Comparison of ENCODE assay signal across 8 cellular contexts in genomic region chr15:52565417-52566358, GRCh38. TPM values are rescaled to one million over a fixed set of nuclear protein-coding genes. Genes with fewer than 3 reads are reported as not detected.
DNase-seq lines count a peak whose midpoint lies in the region; ATAC-seq, FAIRE-seq and TF ChIP-seq lines count a peak whose summit lies in the region.
"Not testable (repeated sequence)": the region's sequence is repeated elsewhere in the genome, so short reads cannot be mapped to it uniquely, and the experiment has no call there.

No MANE protein-coding gene starts in this region.

- H3K9me3 Mint-ChIP-seq in activated naive CD8-positive, alpha-beta T cell (ENCODE audit: low read depth); stimulated activated naive B cell treated with anti-CD40 and anti-IgM and Interleukin-4, amounts not matched to agents 10 μg/mL and 1 μg/mL and 100 μg/mL, for 72 hours: not testable (repeated sequence)

- not testable (repeated sequence) for H3K27me3 ChIP-seq in heart right ventricle

- not testable (repeated sequence) for H3K4me3 ChIP-seq in heart right ventricle

- peaks cover 5 to 77% (median 60%) of the 10 kb centered on the region in 9 donors for H3K4me1 ChIP-seq in heart right ventricle

- not testable (repeated sequence) for H3K9me3 ChIP-seq in heart right ventricle

- not testable (repeated sequence) for H3K36me3 ChIP-seq in heart right ventricle

- H3K27ac ChIP-seq in heart right ventricle, result peak overlapping the region in 6 of 10 donors; percentile 93 to 96 (median 94)

- peak overlapping the region; percentile 17 for H3K4me3 Mint-ChIP-seq in activated naive CD8-positive, alpha-beta T cell
- peak overlapping the region; percentile 40 to 50 for H3K4me3 Mint-ChIP-seq in stimulated activated naive B cell treated with anti-CD40 and anti-IgM and Interleukin-4, amounts not matched to agents 10 μg/mL and 1 μg/mL and 100 μg/mL, for 72 hours

- in situ Hi-C loops in KBM-7 (cut with MboI; ENCODE audit: low pct_unique_long_range_greater_than_20kb, low sequenced_read_pairs), result not testable (repeated sequence)

- not testable (repeated sequence) for TF ChIP-seq POLR2A in GM12891 (IDR thresholded peaks at IDR 0.05; ENCODE audit: low read depth, low read length)

- H3K4me1 Mint-ChIP-seq in activated naive CD8-positive, alpha-beta T cell (ENCODE audit: low read depth), result peaks cover 57% of the 10 kb centered on the region
- H3K4me1 Mint-ChIP-seq in stimulated activated naive B cell treated with anti-CD40 and anti-IgM and Interleukin-4, amounts not matched to agents 10 μg/mL and 1 μg/mL and 100 μg/mL, for 72 hours, result peaks cover 18 to 42% of the 10 kb centered on the region in 2 donors

- FAIRE-seq in GM12891 (lab: Jason Lieb, UNC), result not testable (repeated sequence)

- not testable (repeated sequence) for DNase-seq in GM12891 (ENCODE audit: insufficient read length, low spot score); heart right ventricle; stimulated activated naive B cell treated with anti-CD40 and anti-IgM and Interleukin-4, amounts not matched to agents 10 μg/mL and 1 μg/mL and 100 μg/mL, for 72 hours
- DNase-seq in KBM-7, result peak; percentile 64
- DNase-seq in SKM-1 (lab: John Stamatoyannopoulos, UW; ENCODE audit: unreplicated experiment), result peak; percentile 49

- ATAC-seq in GM21367 (IDR thresholded peaks at IDR 0.05; ENCODE audit: unreplicated experiment) (peak; percentile 37), HG02884 (IDR thresholded peaks at IDR 0.05; ENCODE audit: unreplicated experiment) (peak; percentile 41)
- not testable (repeated sequence) for ATAC-seq in heart right ventricle
- ATAC-seq in stimulated activated naive B cell treated with anti-CD40 and anti-IgM and Interleukin-4, amounts not matched to agents 10 μg/mL and 1 μg/mL and 100 μg/mL, for 72 hours (replicated peaks), result peak; percentile 54 to 57

- intact Hi-C loops in heart right ventricle (cut with DNase I), result loop anchor here in 5 of 10 donors (2.0 to 10.0 kb wide), 5 partner anchors 35 to 311 kb away; no protein-coding TSS in a partner anchor

- not testable (repeated sequence) for TF ChIP-seq CTCF in heart right ventricle (IDR thresholded peaks at IDR 0.05)

- H3K27me3 Mint-ChIP-seq in activated naive CD8-positive, alpha-beta T cell; stimulated activated naive B cell treated with anti-CD40 and anti-IgM and Interleukin-4, amounts not matched to agents 10 μg/mL and 1 μg/mL and 100 μg/mL, for 72 hours: not testable (repeated sequence)

- H3K36me3 Mint-ChIP-seq in activated naive CD8-positive, alpha-beta T cell, result not testable (repeated sequence)
- peaks cover 11 to 15% of the 10 kb centered on the region in 2 donors for H3K36me3 Mint-ChIP-seq in stimulated activated naive B cell treated with anti-CD40 and anti-IgM and Interleukin-4, amounts not matched to agents 10 μg/mL and 1 μg/mL and 100 μg/mL, for 72 hours

- WGBS in heart right ventricle, 2 donors, result 92 to 94% methylated on average over 13 of the region's 13 CpGs

- peak overlapping the region; percentile 28 for H3K27ac Mint-ChIP-seq in activated naive CD8-positive, alpha-beta T cell
- H3K27ac Mint-ChIP-seq in stimulated activated naive B cell treated with anti-CD40 and anti-IgM and Interleukin-4, amounts not matched to agents 10 μg/mL and 1 μg/mL and 100 μg/mL, for 72 hours, result peak overlapping the region; percentile 87

TF ChIP-seq in GM12891, 5 proteins besides CTCF, POLR2A, EP300 and RAD21:
- TF ChIP-seq SPI1 (IDR thresholded peaks at IDR 0.05; ENCODE audit: low read depth, low read length), result peak; percentile 99

RNA-seq across cellular contexts. Expression of gene ARPP19, which starts 3.1 kb away (rescaled TPM):
- 37.6 TPM for polyA plus RNA-seq in GM12891 (2012; ENCODE audit: low read depth, missing spikeins)
- total RNA-seq in heart right ventricle, result 100 to 1,000 TPM; 121 to 166 (median 147) TPM
- polyA plus RNA-seq in heart right ventricle, result 10 to 100 TPM; 20.1 to 60.4 TPM

RNA-seq across cellular contexts. Expression of gene MYO5A, which starts 37.0 kb away (rescaled TPM):
- 6.3 TPM for polyA plus RNA-seq in GM12891 (2012; ENCODE audit: low read depth, missing spikeins)
- total RNA-seq in heart right ventricle, result 10 to 100 TPM in 1 of 10 donors, 1 to 10 TPM in 9; 5.0 to 15.7 (median 6.9) TPM
- polyA plus RNA-seq in heart right ventricle, result 1 to 10 TPM; 3.1 to 3.7 TPM
